10 cellular contexts compared by ENCODE assay signal in genomic region chr4:184854673-184855072, GRCh38. TPM values are rescaled to one million over a fixed set of nuclear protein-coding genes. Genes with fewer than 3 reads are reported as not detected.
A peak's percentile ranks its signal among the peaks of the same experiment; 100 is the strongest.
DNase-seq lines count a peak whose midpoint lies in the region; ATAC-seq and TF ChIP-seq lines count a peak whose summit lies in the region.
"Had no signal": no experiment of that assay in that cellular context is flagged by ENCODE, and none has a peak within 500 bp of the region (broad histone marks: within the 10 kb centered on the region; RNA-seq: fewer than 3 reads in every experiment).

No MANE protein-coding gene starts in this region.

- ATAC-seq in HG02678 (IDR thresholded peaks at IDR 0.05; ENCODE audit: unreplicated experiment) (peak; percentile 30), natural killer cell (peak in 2 of 3 donors; percentile 30 to 61), PC-3 (no peak), HG03108 (IDR thresholded peaks at IDR 0.05; ENCODE audit: unreplicated experiment) (no peak)

- H3K27ac Mint-ChIP-seq in natural killer cell, result peak overlapping the region in 1 of 2 donors; percentile 21

- H3K27me3 ChIP-seq in PC-3 (ENCODE audit: low read length), result no peaks in the 10 kb centered on the region
- H3K27me3 ChIP-seq in BE2C, result no peaks in the 10 kb centered on the region
- H3K27me3 ChIP-seq: heart left ventricle had no signal

- intact Hi-C loops in natural killer cell (cut with micrococcal nuclease) (no loop called here), PC-3 (cut with micrococcal nuclease) (loop anchor here (5.0 kb wide), 1 partner anchor 38 kb away; no protein-coding TSS in a partner anchor)

- H4K20me1 ChIP-seq in PC-3 (ENCODE audit: low read length), result no peaks in the 10 kb centered on the region

- no peaks in the 10 kb centered on the region for H3K9me3 ChIP-seq in PC-3 (ENCODE audit: low read length)
- H3K9me3 ChIP-seq in BE2C, result no peaks in the 10 kb centered on the region
- H3K9me3 ChIP-seq: heart left ventricle had no signal

- no peak overlapping the region for H2AFZ ChIP-seq in PC-3 (ENCODE audit: low read length)

- H3F3A ChIP-seq in PC-3 (ENCODE audit: low read length, unreplicated experiment), result no peaks in the 10 kb centered on the region

- H3K36me3 ChIP-seq in PC-3 (ENCODE audit: low read depth, low read length) (no peaks in the 10 kb centered on the region), BE2C (no peaks in the 10 kb centered on the region)
- H3K36me3 ChIP-seq: heart left ventricle had no signal

- H3K9ac ChIP-seq in PC-3 (ENCODE audit: low read length), result no peak overlapping the region

- BruUV-seq in PC-3 (replicated peaks; lab: Mats Ljungman, UMichigan), result no TSS peak

- POLR2A ChIA-PET in PC-3 (lab: Charles Lee; ENCODE audit: unreplicated experiment), result no interaction called here

- H3K79me2 ChIP-seq in PC-3 (ENCODE audit: low read length), result no peaks in the 10 kb centered on the region

- no peaks in the 10 kb centered on the region for H3K9me2 ChIP-seq in PC-3 (replicated peaks; ENCODE audit: low read length)

- TF ChIP-seq CTCF in GM13977 (IDR thresholded peaks at IDR 0.05; ENCODE audit: extremely low read depth, insufficient read depth, missing control alignments) (no peak), natural killer cell (IDR thresholded peaks at IDR 0.05) (no peak), PC-3 (conservative IDR thresholded peaks at IDR 0.05; ENCODE audit: low read depth, low read length) (no peak), BE2C (IDR thresholded peaks at IDR 0.05; ENCODE audit: low read depth, low read length) (no peak)

- H3K4me3 Mint-ChIP-seq in natural killer cell, result no peak overlapping the region

- no peaks in the 10 kb centered on the region for H3K36me3 Mint-ChIP-seq in natural killer cell

- H3K4me1 Mint-ChIP-seq in natural killer cell, result peaks cover 11 to 13% of the 10 kb centered on the region in 2 donors

- in situ Hi-C loops in GM13977 (cut with MboI; ENCODE audit: low pct_unique_long_range_greater_than_20kb, low sequenced_read_pairs, unreplicated experiment), result no loop called here
- in situ Hi-C loops in G401 (cut with HindIII; ENCODE audit: low sequenced_read_pairs), result no loop called here

- CTCF ChIA-PET in PC-3 (lab: Charles Lee), result no interaction called here

- no peak overlapping the region for H3K4me3 ChIP-seq in PC-3 (ENCODE audit: low read length)
- H3K4me3 ChIP-seq in BE2C (ENCODE audit: low read depth, low read length), result no peak overlapping the region

- no peaks in the 10 kb centered on the region for H3K4me1 ChIP-seq in PC-3 (ENCODE audit: insufficient read depth, low read length)
- no peaks in the 10 kb centered on the region for H3K4me1 ChIP-seq in BE2C

- H3K4me2 ChIP-seq in PC-3 (ENCODE audit: low read length), result no peak overlapping the region

- no peak overlapping the region for H3K27ac ChIP-seq in PC-3 (ENCODE audit: low read length)

- peak; percentile 51 for DNase-seq in GM13977 (ENCODE audit: low spot score)
- peak; percentile 96 for DNase-seq in SKM-1 (lab: John Stamatoyannopoulos, UW; ENCODE audit: unreplicated experiment)
- DNase-seq in natural killer cell, result no peak
- no peak for DNase-seq in PC-3
- DNase-seq in G401 (ENCODE audit: low spot score), result no peak
- DNase-seq in BE2C, result no peak

- H3K27me3 Mint-ChIP-seq in natural killer cell (ENCODE audit: low read depth in 2 of 2), result peaks cover 10 to 13% of the 10 kb centered on the region in 2 donors

- no peaks in the 10 kb centered on the region for H3K9me3 Mint-ChIP-seq in natural killer cell
- H3K9me3 Mint-ChIP-seq: activated T-helper 2 cell treated with anti-CD3 and anti-CD28 coated beads, Interferon-gamma antibody, Interleukin-2, Interleukin-4, amounts not matched to agents 10 μg/mL and 5 μg/mL and 100 μg/mL, durations not matched to agents 14 hours and 24 hours and 36 hours had no signal

RNA-seq across cellular contexts. Expression of gene ACSL1, which starts 28.9 kb away (rescaled TPM):
- 10 to 100 TPM; 13.2 to 43.1 (median 13.3) TPM for total RNA-seq in natural killer cell
- total RNA-seq in PC-3 (2014; rRNA removed), result 20.0 and 22.9 TPM in 2 replicates
- total RNA-seq in G401 (2014; rRNA removed; shearing (Covaris generic)), result 3.8 and 5.3 TPM in 2 replicates
- 9.4 TPM for polyA plus RNA-seq in BE2C (2012; ENCODE audit: insufficient read depth, insufficient read length, low read depth)

Comparison
In these comparisons a context has a peak if more than half of its experiments do, and no peak if none do; other contexts are left out.
1. DNase-seq: peak in GM13977 (single experiment) and SKM-1 (single experiment); none in natural killer cell (single experiment), PC-3 (single experiment), G401 (single experiment) and BE2C (single experiment).
2. ATAC-seq: peak in HG02678 (single experiment) and natural killer cell (2 of 3); none in PC-3 (single experiment) and HG03108 (single experiment).